ENCODE assay signal across 14 cellular contexts in the genomic region with DNA sequence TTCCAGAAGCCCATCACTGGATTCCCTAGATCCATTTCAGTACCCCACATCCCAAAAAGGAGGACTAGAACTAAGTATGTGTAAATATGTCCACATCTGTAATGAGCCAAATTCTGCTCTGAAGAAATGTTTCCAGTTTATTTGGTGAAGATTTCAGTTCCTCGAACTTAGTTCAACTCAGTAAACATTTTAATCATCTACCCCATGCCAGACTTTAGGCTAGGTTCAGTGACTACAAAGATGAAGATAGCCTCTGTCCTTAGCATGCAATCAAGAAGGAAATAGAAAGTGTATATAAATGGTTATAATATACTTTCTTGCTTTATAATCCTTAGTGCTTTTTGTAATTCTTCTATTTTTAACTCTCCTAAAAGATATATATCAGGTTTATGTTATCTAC. TPM values are rescaled to one million over a fixed set of nuclear protein-coding genes. Genes with fewer than 3 reads are reported as not detected.
DNase-seq lines count a peak whose midpoint lies in the region; ATAC-seq, FAIRE-seq and TF ChIP-seq lines count a peak whose summit lies in the region.
"Had no signal": no experiment of that assay in that cellular context is flagged by ENCODE, and none has a peak within 500 bp of the region (broad histone marks: within the 10 kb centered on the region; RNA-seq: fewer than 3 reads in every experiment).

No MANE protein-coding gene starts in this region.

- H3K9me3 ChIP-seq in heart right ventricle (no peaks in the 10 kb centered on the region), vagina (no peaks in the 10 kb centered on the region)

- H3K4me1 ChIP-seq in heart right ventricle (peaks cover 3 to 83% (median 39%) of the 10 kb centered on the region in 9 donors), rectal smooth muscle tissue (ENCODE audit: control insufficient read depth, insufficient read depth, low read length) (peaks cover 47% of the 10 kb centered on the region), vagina (peaks cover 51% of the 10 kb centered on the region)

- DNase-seq in heart right ventricle (no peak), Right ventricle myocardium superior (no peak), vagina (ENCODE audit: extremely low spot score in 2 of 2) (no peak), H54 (ENCODE audit: insufficient read length, low spot score) (no peak)
- no peak for DNase-seq in activated naive CD4-positive, alpha-beta T cell treated with Interleukin-2 at 50 U/mL for 16 hours
- DNase-seq: activated T-cell treated with anti-CD3 and anti-CD28 coated beads, Interleukin-2, amount 50 U/mL, for 4 hours; Calu3; GOT3; NCI-H774; stimulated activated CD4-positive, alpha-beta T cell treated with anti-CD3 and anti-CD28 coated beads, Interleukin-2, amount 100 ng/mL, for 48 hours had no signal

- H3K27ac ChIP-seq in heart right ventricle (peak overlapping the region; percentile 68 to 91 (median 82)), layer of hippocampus (ENCODE audit: low read depth, low read length) (peak overlapping the region; percentile 62), rectal smooth muscle tissue (ENCODE audit: low read depth, low read length) (peak overlapping the region; percentile 95), vagina (peak overlapping the region; percentile 70)

- peak overlapping the region in 3 of 10 donors; percentile 2 to 32 (median 6) for H3K4me3 ChIP-seq in heart right ventricle
- H3K4me3 ChIP-seq in rectal smooth muscle tissue (ENCODE audit: low read length), result peak overlapping the region; percentile 37
- H3K4me3 ChIP-seq in vagina, result no peak overlapping the region

- TF ChIP-seq POLR2A in vagina (IDR thresholded peaks at IDR 0.05) (no peak), H54 (IDR thresholded peaks at IDR 0.05; ENCODE audit: low read depth, low read length) (no peak)

- no peak for FAIRE-seq in H54 (lab: Jason Lieb, UNC)

- intact Hi-C loops in heart right ventricle (cut with DNase I), result loop anchor here in 2 of 10 donors (2.0 to 5.0 kb wide), 2 partner anchors 27 to 41 kb away; no protein-coding TSS in a partner anchor
- intact Hi-C loops in Right ventricle myocardium superior (cut with DNase I), result no loop called here
- intact Hi-C loops in vagina (cut with DNase I), result no loop called here

- H3K27me3 ChIP-seq in heart right ventricle (no peaks in the 10 kb centered on the region), layer of hippocampus (ENCODE audit: control insufficient read depth, insufficient read depth, low read length) (no peaks in the 10 kb centered on the region), rectal smooth muscle tissue (ENCODE audit: control insufficient read depth, insufficient read depth, low read length) (no peaks in the 10 kb centered on the region), vagina (no peaks in the 10 kb centered on the region)

- H3K36me3 ChIP-seq in heart right ventricle (peaks cover 0 to 4% (median 0%) of the 10 kb centered on the region in 9 donors), rectal smooth muscle tissue (ENCODE audit: control insufficient read depth, insufficient read depth, low read length) (no peaks in the 10 kb centered on the region), vagina (no peaks in the 10 kb centered on the region)

- TF ChIP-seq CTCF in heart right ventricle (IDR thresholded peaks at IDR 0.05) (no peak), vagina (IDR thresholded peaks at IDR 0.05) (no peak)

- no peak overlapping the region for H3K9ac ChIP-seq in rectal smooth muscle tissue (ENCODE audit: low read length)

- ATAC-seq in heart right ventricle, result peak in 1 of 8 donors; percentile 1
- no peak for ATAC-seq in Right ventricle myocardium superior (ENCODE audit: poor library complexity)
- ATAC-seq in HG02973 (IDR thresholded peaks at IDR 0.05; ENCODE audit: unreplicated experiment), result no peak
- ATAC-seq: activated CD4-positive, CD25-positive, alpha-beta regulatory T cell treated with anti-CD3 and anti-CD28 coated beads, Interleukin-2, amount 50 U/mL, for 24 hours; activated T-cell treated with anti-CD3 and anti-CD28 coated beads, Interleukin-2, amount 50 U/mL, for 4 hours had no signal

- 42 to 47% methylated on average over 1 of the region's 1 CpG for WGBS in heart right ventricle, 2 donors

RNA-seq across cellular contexts. Expression of gene RUSC2, which starts 21.5 kb away (rescaled TPM):
- total RNA-seq in heart right ventricle, result 10 to 100 TPM; 22.1 to 34.9 (median 28.2) TPM
- polyA plus RNA-seq in heart right ventricle, result 10 to 100 TPM; 22.5 to 32.7 TPM
- total RNA-seq in Right ventricle myocardium superior, result 25.7 TPM
- 18.9 TPM for total RNA-seq in vagina
